ENCODE assay signal across 19 cellular contexts in genomic region chr1:174931214-174931613, GRCh38.
DNase-seq lines count a peak whose midpoint lies in the region; ATAC-seq, FAIRE-seq and TF ChIP-seq lines count a peak whose summit lies in the region.
"Had no signal": no experiment of that assay in that cellular context is flagged by ENCODE, and none has a peak within 500 bp of the region (broad histone marks: within the 10 kb centered on the region; RNA-seq: fewer than 3 reads in every experiment).

No MANE protein-coding gene starts in this region.

- peak; percentile 53 for DNase-seq in COLO829 (ENCODE audit: low spot score)
- peak; percentile 13 for DNase-seq in HFFc6
- no peak for DNase-seq in dorsolateral prefrontal cortex
- DNase-seq in mesenchymal stem cell: no peak
- DNase-seq in GM19239 (ENCODE audit: insufficient read length, low spot score): no peak
- DNase-seq in omental fat pad (ENCODE audit: low spot score): no peak
- DNase-seq in middle frontal gyrus (ENCODE audit: extremely low spot score, low spot score): no peak
- DNase-seq: CD4-positive, alpha-beta memory T cell; DMS79 treated with DMSO at 0.1 percent for 48 hours; H7; MV-4-11; NCI-H1417; NCI-H187 treated with DMSO at 0.1 percent for 48 hours; NCI-H345; NCI-H526 treated with DMSO at 0.1 percent for 48 hours; NK-92 treated with Interleukin-12 subunit alpha and Interleukin-12 subunit beta, amount 100 ng/mL, for 24 hours; SIG-M5 had no signal

- H3K4ac ChIP-seq in mesenchymal stem cell (ENCODE audit: low read depth in 1 of 2, low read length in 2 of 2): no peak overlapping the region

- no peak overlapping the region for H4K8ac ChIP-seq in mesenchymal stem cell (ENCODE audit: low read length)

- H3K14ac ChIP-seq in mesenchymal stem cell (ENCODE audit: low read length in 2 of 2): no peak overlapping the region

- H3K9me3 Mint-ChIP-seq in HFFc6: no peaks in the 10 kb centered on the region
- H3K9me3 Mint-ChIP-seq: CD4-positive, alpha-beta memory T cell had no signal

- WGBS in mesenchymal stem cell: no CpG with 5 or more reads among the region's 1 CpG

- no peaks in the 10 kb centered on the region for H3K27me3 ChIP-seq in dorsolateral prefrontal cortex
- no peaks in the 10 kb centered on the region for H3K27me3 ChIP-seq in mesenchymal stem cell (ENCODE audit: control insufficient read depth in 1 of 2, insufficient read depth in 1 of 2, low read length in 2 of 2)

- H3K27ac ChIP-seq in dorsolateral prefrontal cortex: peak overlapping the region in 32 of 59 donors; percentile 2 to 74 (median 38)
- no peak overlapping the region for H3K27ac ChIP-seq in mesenchymal stem cell (ENCODE audit: low read length, poor library complexity, severe bottlenecking)

- no peak for FAIRE-seq in GM19239 (lab: Jason Lieb, UNC)
- FAIRE-seq: GM12892 had no signal

- no peaks in the 10 kb centered on the region for H3K36me3 ChIP-seq in mesenchymal stem cell (ENCODE audit: control insufficient read depth in 1 of 2, insufficient read depth in 2 of 2, low read depth in 1 of 2, low read length in 2 of 2)

- peaks cover 14% of the 10 kb centered on the region for H3K4me1 Mint-ChIP-seq in HFFc6 (ENCODE audit: low read depth)

- no peak overlapping the region for H2BK5ac ChIP-seq in mesenchymal stem cell (ENCODE audit: low read depth, low read length, poor library complexity, severe bottlenecking)

- peak overlapping the region; percentile 52 for H3K9ac ChIP-seq in mesenchymal stem cell (ENCODE audit: low read length)

- no peak overlapping the region for H3K4me3 Mint-ChIP-seq in HFFc6
- H3K4me3 Mint-ChIP-seq: CD4-positive, alpha-beta memory T cell had no signal

- H3K27ac Mint-ChIP-seq in HFFc6: peak overlapping the region; percentile 59
- H3K27ac Mint-ChIP-seq: CD4-positive, alpha-beta memory T cell had no signal

- H3K4me1 ChIP-seq in mesenchymal stem cell (ENCODE audit: control insufficient read depth, insufficient read depth, low read depth, low read length): no peaks in the 10 kb centered on the region

- H3K9me3 ChIP-seq in mesenchymal stem cell (ENCODE audit: control insufficient read depth, low read length): no peaks in the 10 kb centered on the region

- no peaks in the 10 kb centered on the region for H3K27me3 Mint-ChIP-seq in HFFc6 (ENCODE audit: insufficient read depth)
- H3K27me3 Mint-ChIP-seq: CD4-positive, alpha-beta memory T cell had no signal

- no peak overlapping the region for H2BK15ac ChIP-seq in mesenchymal stem cell (ENCODE audit: low read depth, poor library complexity, severe bottlenecking)

- H3K18ac ChIP-seq in mesenchymal stem cell (ENCODE audit: low read depth in 1 of 2, low read length in 2 of 2): no peak overlapping the region

- no peaks in the 10 kb centered on the region for H3K36me3 Mint-ChIP-seq in HFFc6 (ENCODE audit: low read depth)

- no peak overlapping the region for H2BK120ac ChIP-seq in mesenchymal stem cell (ENCODE audit: low read depth, low read length)

- no peak overlapping the region for H3K4me2 ChIP-seq in mesenchymal stem cell (ENCODE audit: low read length, poor library complexity, severe bottlenecking)

- H3K23ac ChIP-seq in mesenchymal stem cell (ENCODE audit: low read length in 2 of 2): no peak overlapping the region

- TF ChIP-seq CTCF in HFFc6 (IDR thresholded peaks at IDR 0.05): no peak
- no peak for TF ChIP-seq CTCF in dorsolateral prefrontal cortex (IDR thresholded peaks at IDR 0.05 in 54 of 56, conservative IDR thresholded peaks at IDR 0.05 in 2 of 56; ENCODE audit: low read depth in 1 of 56, partially characterized antibody in 56 of 56)
- TF ChIP-seq CTCF in omental fat pad (IDR thresholded peaks at IDR 0.05): no peak

- H3K4me3 ChIP-seq in dorsolateral prefrontal cortex (no peak overlapping the region), mesenchymal stem cell (ENCODE audit: insufficient read depth in 1 of 2, low read depth in 1 of 2, low read length in 2 of 2) (no peak overlapping the region)

- ATAC-seq in HG02763 (IDR thresholded peaks at IDR 0.05; ENCODE audit: unreplicated experiment) (no peak), omental fat pad (ENCODE audit: low FRiP score) (no peak)

- H3K79me1 ChIP-seq in mesenchymal stem cell (replicated peaks; ENCODE audit: low read length, poor library complexity, severe bottlenecking): peaks cover 3% of the 10 kb centered on the region

- H2BK12ac ChIP-seq in mesenchymal stem cell (ENCODE audit: low read length in 2 of 2): no peak overlapping the region

- no peak overlapping the region for H4K91ac ChIP-seq in mesenchymal stem cell (ENCODE audit: low read length)

- intact Hi-C loops in dorsolateral prefrontal cortex (cut with DNase I): no loop called here

- H2AK5ac ChIP-seq in mesenchymal stem cell (ENCODE audit: low read length, severe bottlenecking): no peak overlapping the region

- no peak overlapping the region for H2AFZ ChIP-seq in mesenchymal stem cell (ENCODE audit: low read depth, low read length)

Comparison
In these comparisons a context has a peak if more than half of its experiments do, and no peak if none do; other contexts are left out.
1. DNase-seq: peak in COLO829 (single experiment) and HFFc6 (single experiment); none in dorsolateral prefrontal cortex (0 of 10), mesenchymal stem cell (single experiment), GM19239 (single experiment), omental fat pad (single experiment) and middle frontal gyrus (single experiment).